ENCODE assay signal across 16 cellular contexts in the genomic region with DNA sequence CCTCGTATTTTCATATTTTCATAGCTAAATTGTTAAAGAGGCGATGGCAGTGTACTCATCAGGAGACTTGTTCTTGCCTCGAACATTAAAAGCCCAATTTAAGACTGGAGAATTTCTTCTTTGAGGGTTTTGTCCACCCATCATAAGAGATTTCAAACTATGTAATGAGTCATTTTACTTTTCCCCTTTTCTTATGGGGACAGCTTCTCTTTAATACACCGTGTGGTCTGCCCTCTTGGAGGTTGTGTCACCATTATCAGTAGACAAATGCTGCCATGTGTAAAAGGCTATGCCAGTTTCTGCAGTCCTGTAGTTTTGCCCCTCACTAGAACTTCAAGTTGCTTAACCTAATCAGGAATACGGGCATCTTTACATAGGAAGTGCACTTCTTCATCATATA. TPM values are rescaled to one million over a fixed set of nuclear protein-coding genes. Genes with fewer than 3 reads are reported as not detected.
DNase-seq lines count a peak whose midpoint lies in the region; ATAC-seq and TF ChIP-seq lines count a peak whose summit lies in the region.
"Had no signal": no experiment of that assay in that cellular context is flagged by ENCODE, and none has a peak within 500 bp of the region (broad histone marks: within the 10 kb centered on the region; RNA-seq: fewer than 3 reads in every experiment).

No MANE protein-coding gene starts in this region.

- H3K27ac ChIP-seq in left ventricle myocardium inferior (replicated peaks) = peak overlapping the region; percentile 85
- H3K27ac ChIP-seq in urinary bladder (ENCODE audit: low read depth) = peak overlapping the region; percentile 10
- H3K27ac ChIP-seq: C4-2B, SJCRH30 had no signal

- H3K27ac Mint-ChIP-seq in T-helper 17 cell = peak overlapping the region; percentile 99

- 84% methylated on average over 5 of the region's 5 CpGs for WGBS in urinary bladder

- H3K4me3 ChIP-seq in left ventricle myocardium inferior = no peak overlapping the region
- no peak overlapping the region for H3K4me3 ChIP-seq in urinary bladder (ENCODE audit: low read depth, low read length)
- H3K4me3 ChIP-seq: SJCRH30 had no signal

- H3K4me1 ChIP-seq in left ventricle myocardium inferior (peaks cover 100% of the 10 kb centered on the region), urinary bladder (ENCODE audit: insufficient read depth) (peaks cover 3% of the 10 kb centered on the region)

- intact Hi-C loops in left ventricle myocardium inferior (cut with micrococcal nuclease) = no loop called here
- intact Hi-C loops in left cardiac atrium (cut with DNase I) = no loop called here

- peak overlapping the region; percentile 65 for H3K4me3 Mint-ChIP-seq in T-helper 17 cell

- no peaks in the 10 kb centered on the region for H3K27me3 Mint-ChIP-seq in T-helper 17 cell

- ATAC-seq in left cardiac atrium (no peak), T-helper 17 cell (peak; percentile 31), HG02938 (IDR thresholded peaks at IDR 0.05; ENCODE audit: unreplicated experiment) (no peak), HG03196 (IDR thresholded peaks at IDR 0.05; ENCODE audit: unreplicated experiment) (no peak)
- ATAC-seq: left lobe of liver had no signal

- H3K36me3 Mint-ChIP-seq in T-helper 17 cell (ENCODE audit: low read depth) = peaks cover 2% of the 10 kb centered on the region

- no peaks in the 10 kb centered on the region for H3K27me3 ChIP-seq in left ventricle myocardium inferior (ENCODE audit: low read depth)
- H3K27me3 ChIP-seq: SJCRH30 had no signal

- TF ChIP-seq CTCF in left ventricle myocardium inferior (IDR thresholded peaks at IDR 0.05; ENCODE audit: borderline replicate concordance) = no peak

- H3K36me3 ChIP-seq in left ventricle myocardium inferior (peaks cover 11% of the 10 kb centered on the region), urinary bladder (ENCODE audit: insufficient read depth) (peaks cover under 1% of the 10 kb centered on the region)

- H3K9me3 ChIP-seq in left ventricle myocardium inferior (replicated peaks) (no peaks in the 10 kb centered on the region), T-helper 17 cell (ENCODE audit: control insufficient read depth, low read length, poor library complexity, severe bottlenecking) (no peaks in the 10 kb centered on the region)
- H3K9me3 ChIP-seq: SJCRH30 had no signal

- peaks cover 54% of the 10 kb centered on the region for H3K4me1 Mint-ChIP-seq in T-helper 17 cell

- DNase-seq in left ventricle myocardium inferior (no peak), left cardiac atrium (no peak), T-helper 17 cell (no peak), glomerular visceral epithelial cell (ENCODE audit: extremely low spot score) (peak; percentile 15)
- DNase-seq in stimulated activated CD4-positive, alpha-beta T cell treated with anti-CD3 and anti-CD28 coated beads, Interleukin-12 subunit alpha, Interleukin-12 subunit beta, amount 100 ng/mL, for 4 hours = no peak
- DNase-seq: amygdala; effector CD4-positive, alpha-beta T cell; NCI-H1417; NCI-H524 treated with DMSO at 0.1 percent for 48 hours; occipital lobe; SJCRH30 had no signal

RNA-seq across cellular contexts. Expression of a gene that starts 17.0 kb away (rescaled TPM):
- total RNA-seq in left ventricle myocardium inferior (144 TPM), left cardiac atrium (100 to 1,000 TPM; 234 to 243 TPM), T-helper 17 cell (10 to 100 TPM; 58.4 to 74.5 TPM), urinary bladder (128 TPM)
- polyA plus RNA-seq in urinary bladder = 161 TPM
